22 cellular contexts compared by ENCODE assay signal in the genomic region with DNA sequence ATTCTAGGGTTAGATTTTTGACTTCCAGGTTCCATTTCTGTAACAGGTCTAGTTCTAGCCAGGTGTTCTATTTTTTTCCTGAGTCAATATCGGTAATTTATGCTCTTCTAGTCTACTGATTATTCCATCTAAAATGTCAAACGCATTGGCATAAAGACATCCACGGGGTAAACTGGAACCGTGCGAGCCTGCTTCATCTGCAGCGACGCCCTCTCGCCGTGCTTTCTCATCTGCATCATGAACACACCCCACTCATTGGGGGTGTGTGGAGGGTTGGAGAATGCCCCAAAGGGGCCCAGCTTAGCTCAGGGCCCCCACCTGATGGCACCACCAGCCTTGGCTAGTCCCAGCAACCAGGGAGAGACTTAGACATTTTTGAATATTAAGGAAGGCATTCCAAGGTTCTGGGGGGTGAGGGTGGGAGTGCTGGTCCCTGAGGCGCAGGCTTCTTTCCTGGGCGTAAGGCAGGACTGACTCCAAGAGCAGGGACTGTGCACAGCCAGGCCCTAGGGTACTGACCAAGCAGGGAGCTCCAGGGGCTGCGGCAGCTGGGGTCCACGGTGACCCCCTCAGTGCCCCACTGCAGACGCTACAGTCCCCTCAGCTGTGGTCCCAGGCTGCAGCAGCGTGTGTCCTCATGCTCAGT. TPM values are rescaled to one million over a fixed set of nuclear protein-coding genes. Genes with fewer than 3 reads are reported as not detected.
"Had no signal": no experiment of that assay in that cellular context is flagged by ENCODE, and none has a peak within 500 bp of the region (broad histone marks: within the 10 kb centered on the region; RNA-seq: fewer than 3 reads in every experiment).

No MANE protein-coding gene starts in this region.

- H3K36me3 Mint-ChIP-seq: activated naive CD8-positive, alpha-beta T cell; natural killer cell treated with Interleukin-12 subunit alpha and Interleukin-12 subunit beta and Interleukin-15 and Interleukin-18, amount 100 ng/mL, for 72 hours; T-cell had no signal

- H3K4me3 Mint-ChIP-seq: activated CD4-positive, alpha-beta T cell treated with anti-CD3 and anti-CD28 coated beads, Interleukin-2, amount 10 ng/mL, durations not matched to agents 7 days and 5 days; activated CD8-positive, alpha-beta T cell treated with anti-CD3 and anti-CD28 coated beads, Interleukin-2, amount 10 ng/mL, durations not matched to agents 7 days and 5 days; activated naive CD8-positive, alpha-beta T cell; mesothelial cell of epicardium; natural killer cell treated with Interleukin-12 subunit alpha and Interleukin-12 subunit beta and Interleukin-15 and Interleukin-18, amount 100 ng/mL, for 72 hours; stimulated activated naive CD8-positive, alpha-beta T cell treated with anti-CD3 and anti-CD28 coated beads, Interleukin-15, amount 100 ng/mL, for 72 hours; T-cell; WTC11 had no signal

- H3K36me3 ChIP-seq: esophagus muscularis mucosa, gastroesophageal sphincter, heart left ventricle, suprapubic skin, upper lobe of left lung had no signal

- DNase-seq: activated CD4-positive, alpha-beta T cell treated with anti-CD3 and anti-CD28 coated beads, Interleukin-2, amount 10 ng/mL, durations not matched to agents 7 days and 5 days; dermis blood vessel endothelial cell; effector memory CD4-positive, alpha-beta T cell; left colon; retina; stimulated activated CD4-positive, alpha-beta T cell treated with anti-CD3 and anti-CD28 coated beads, Interleukin-2, amount 100 ng/mL, for 24 hours; stimulated activated naive CD8-positive, alpha-beta T cell treated with anti-CD3 and anti-CD28 coated beads, Interleukin-15, amount 100 ng/mL, for 72 hours had no signal

- H3K9me3 Mint-ChIP-seq: activated CD4-positive, alpha-beta T cell treated with anti-CD3 and anti-CD28 coated beads, Interleukin-2, amount 10 ng/mL, durations not matched to agents 7 days and 5 days; natural killer cell treated with Interleukin-12 subunit alpha and Interleukin-12 subunit beta and Interleukin-15 and Interleukin-18, amount 100 ng/mL, for 72 hours; stimulated activated naive CD8-positive, alpha-beta T cell treated with anti-CD3 and anti-CD28 coated beads, Interleukin-15, amount 100 ng/mL, for 72 hours; T-cell had no signal

- H3K4me3 ChIP-seq: esophagus muscularis mucosa, gastroesophageal sphincter, heart left ventricle, lung, suprapubic skin, upper lobe of left lung had no signal

- H3K27ac Mint-ChIP-seq: activated CD4-positive, alpha-beta T cell treated with anti-CD3 and anti-CD28 coated beads, Interleukin-2, amount 10 ng/mL, durations not matched to agents 7 days and 5 days; activated CD8-positive, alpha-beta T cell treated with anti-CD3 and anti-CD28 coated beads, Interleukin-2, amount 10 ng/mL, durations not matched to agents 7 days and 5 days; activated naive CD8-positive, alpha-beta T cell; natural killer cell treated with Interleukin-12 subunit alpha and Interleukin-12 subunit beta and Interleukin-15 and Interleukin-18, amount 100 ng/mL, for 72 hours; T-cell; WTC11 had no signal

- H3K27ac ChIP-seq: esophagus muscularis mucosa, gastroesophageal sphincter, heart left ventricle, suprapubic skin, upper lobe of left lung had no signal

- H3K9me3 ChIP-seq: esophagus muscularis mucosa, gastroesophageal sphincter, heart left ventricle, SK-N-SH, suprapubic skin, upper lobe of left lung had no signal

- ATAC-seq: activated CD8-positive, alpha-beta T cell treated with anti-CD3 and anti-CD28 coated beads, Interleukin-2, amount 10 ng/mL, durations not matched to agents 7 days and 5 days; gastroesophageal sphincter; heart left ventricle; left colon; natural killer cell treated with Interleukin-12 subunit alpha and Interleukin-12 subunit beta and Interleukin-15 and Interleukin-18, amount 100 ng/mL, for 72 hours; stimulated activated naive CD8-positive, alpha-beta T cell treated with anti-CD3 and anti-CD28 coated beads, Interleukin-15, amount 100 ng/mL, for 72 hours; T-cell had no signal

- H3K27me3 ChIP-seq: esophagus muscularis mucosa, gastroesophageal sphincter, suprapubic skin, upper lobe of left lung had no signal

- H3K9ac ChIP-seq: SK-N-SH had no signal

- H3K4me2 ChIP-seq: SK-N-SH had no signal

RNA-seq across cellular contexts. Expression of a gene that starts 12.9 kb away (rescaled TPM):
- total RNA-seq: chondrocyte; dermis blood vessel endothelial cell; endothelial cell of umbilical vein; natural killer cell treated with Interleukin-12 subunit alpha and Interleukin-12 subunit beta and Interleukin-15 and Interleukin-18, amount 100 ng/mL, for 72 hours; suprapubic skin had no signal
- polyA plus RNA-seq: endothelial cell of umbilical vein, SK-N-SH had no signal

RNA-seq across cellular contexts. Expression of a gene that starts 43.0 kb away (rescaled TPM):
- total RNA-seq: chondrocyte; dermis blood vessel endothelial cell; endothelial cell of umbilical vein; natural killer cell treated with Interleukin-12 subunit alpha and Interleukin-12 subunit beta and Interleukin-15 and Interleukin-18, amount 100 ng/mL, for 72 hours had no signal
- polyA plus RNA-seq: endothelial cell of umbilical vein, heart left ventricle had no signal
